ENCODE assay signal across 8 cellular contexts in genomic region chrX:39336709-39337294, GRCh38.
A peak's percentile ranks its signal among the peaks of the same experiment; 100 is the strongest.
DNase-seq lines count a peak whose midpoint lies in the region; ATAC-seq and TF ChIP-seq lines count a peak whose summit lies in the region.

No MANE protein-coding gene starts in this region.

- H3K27ac ChIP-seq in HEK293 (ENCODE audit: extremely low read depth, low read depth, low read length) (0 out of 2 replicates have a peak overlapping the region, but pooled peaks have one; percentile 7), sigmoid colon (peak overlapping the region; percentile 58 to 76 (median 71))

- ATAC-seq in GM18511 (IDR thresholded peaks at IDR 0.05; ENCODE audit: unreplicated experiment), result peak; percentile 91
- ATAC-seq in HG02840 (IDR thresholded peaks at IDR 0.05; ENCODE audit: low FRiP score, unreplicated experiment), result no peak
- ATAC-seq in HG02973 (IDR thresholded peaks at IDR 0.05; ENCODE audit: unreplicated experiment), result no peak

- DNase-seq in NCI-H2081 treated with DMSO at 0.1 percent for 48 hours (lab: John Stamatoyannopoulos, UW), result peak; percentile 56
- DNase-seq in astrocyte of the hippocampus (ENCODE audit: low read depth, low spot score), result peak; percentile 19
- peak; percentile 86 for DNase-seq in sigmoid colon
- no peak for DNase-seq in germinal center (ENCODE audit: low spot score)

- H3K9me3 ChIP-seq in HEK293 (ENCODE audit: control insufficient read depth, insufficient read depth, low read depth, low read length) (no peaks in the 10 kb centered on the region), sigmoid colon (no peaks in the 10 kb centered on the region)

- 0 to 3% methylated on average over 4 of the region's 4 CpGs for WGBS in sigmoid colon, 2 donors

- peak in 1 of 4 donors; percentile 44 for TF ChIP-seq EP300 in sigmoid colon (IDR thresholded peaks at IDR 0.05)

- no peak for TF ChIP-seq POLR2A in sigmoid colon (IDR thresholded peaks at IDR 0.05)

- H3K4me1 ChIP-seq in HEK293 (ENCODE audit: control insufficient read depth, insufficient read depth, low read length) (peaks cover 6% of the 10 kb centered on the region), sigmoid colon (peaks cover 0 to 16% (median 6%) of the 10 kb centered on the region in 4 donors)

- TF ChIP-seq CTCF in HEK293 (tag by site-specific recombination; IDR thresholded peaks at IDR 0.05) (no peak), sigmoid colon (IDR thresholded peaks at IDR 0.05) (no peak)

- POLR2A ChIA-PET in HEK293 (lab: Yijun Ruan, JAX), result interaction anchor here (0.6 kb wide), 1 partner anchor 762 kb away, joined by 4 read pairs; no protein-coding TSS in a partner anchor

- no peak overlapping the region for H3K4me3 ChIP-seq in HEK293 (ENCODE audit: low read depth, low read length)
- no peak overlapping the region for H3K4me3 ChIP-seq in sigmoid colon

- no peaks in the 10 kb centered on the region for H3K27me3 ChIP-seq in sigmoid colon

- H3K36me3 ChIP-seq in HEK293 (ENCODE audit: control insufficient read depth in 2 of 2, insufficient read depth in 1 of 2, low read length in 2 of 2) (no peaks in the 10 kb centered on the region), sigmoid colon (no peaks in the 10 kb centered on the region)

- CTCF ChIA-PET in HEK293 (lab: Yijun Ruan, JAX), result no interaction called here

- intact Hi-C loops in sigmoid colon (cut with DNase I), result loop anchor here (5.0 kb wide), 1 partner anchor 535 kb away; the partner anchor contains the start of gene MID1IP1

TF ChIP-seq in HEK293, 187 proteins besides CTCF, POLR2A, EP300 and RAD21:
- TF ChIP-seq RBAK (tag by site-specific recombination; IDR thresholded peaks at IDR 0.05) (no peak), ZSCAN30 (tag by site-specific recombination; IDR thresholded peaks at IDR 0.05) (no peak), FEZF1 (tag by site-specific recombination; IDR thresholded peaks at IDR 0.05) (no peak), ZNF610 (tag by site-specific recombination; IDR thresholded peaks at IDR 0.05; ENCODE audit: borderline replicate concordance) (no peak), ZNF132 (tag by site-specific recombination; IDR thresholded peaks at IDR 0.05; ENCODE audit: borderline replicate concordance) (no peak), HOXD13 (CRISPR knock-in tag; IDR thresholded peaks at IDR 0.05; ENCODE audit: borderline replicate concordance) (no peak), GLIS1 (tag by site-specific recombination; IDR thresholded peaks at IDR 0.05) (0 out of 2 replicates have a peak, but pooled peaks have one; percentile 21), ZNF335 (tag by site-specific recombination; conservative IDR thresholded peaks at IDR 0.05) (peak; percentile 45; the same call in 1 of the 2 replicates), IKZF3 (tag by site-specific recombination; IDR thresholded peaks at IDR 0.05) (no peak), TRIM28 (IDR thresholded peaks at IDR 0.05; ENCODE audit: borderline replicate concordance, low read length) (0 out of 2 replicates have a peak, but pooled peaks have one; percentile 35), ZFHX2 (tag by site-specific recombination; conservative IDR thresholded peaks at IDR 0.05) (no peak), ZNF221 (tag by site-specific recombination; IDR thresholded peaks at IDR 0.05; ENCODE audit: borderline replicate concordance) (no peak), WT1 (tag by site-specific recombination; IDR thresholded peaks at IDR 0.05) (no peak), PRDM6 (tag by site-specific recombination; IDR thresholded peaks at IDR 0.05) (no peak), MYNN (tag by site-specific recombination; IDR thresholded peaks at IDR 0.05; ENCODE audit: borderline replicate concordance) (no peak)
- TF ChIP-seq, protein P1, sequence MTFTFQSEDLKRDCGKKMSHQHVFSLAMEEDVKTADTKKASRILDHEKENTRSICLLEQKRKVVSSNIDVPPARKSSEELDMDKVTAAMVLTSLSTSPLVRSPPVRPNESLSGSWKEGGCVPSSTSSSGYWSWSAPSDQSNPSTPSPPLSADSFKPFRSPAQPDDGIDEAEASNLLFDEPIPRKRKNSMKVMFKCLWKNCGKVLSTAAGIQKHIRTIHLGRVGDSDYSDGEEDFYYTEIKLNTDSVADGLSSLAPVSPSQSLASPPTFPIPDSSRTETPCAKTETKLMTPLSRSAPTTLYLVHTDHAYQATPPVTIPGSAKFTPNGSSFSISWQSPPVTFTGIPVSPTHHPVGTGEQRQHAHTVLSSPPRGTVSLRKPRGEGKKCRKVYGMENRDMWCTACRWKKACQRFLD (tag by site-specific recombination; IDR thresholded peaks at IDR 0.05), result no peak
